In genomic region chr4:152618971-152619370, GRCh38 we compare ENCODE assay signal across 25 cellular contexts.
"Had no signal": no experiment of that assay in that cellular context is flagged by ENCODE, and none has a peak within 500 bp of the region (broad histone marks: within the 10 kb centered on the region; RNA-seq: fewer than 3 reads in every experiment).

No MANE protein-coding gene starts in this region.

- H3K79me2 ChIP-seq: hepatocyte, parathyroid adenoma had no signal

- DNase-seq: activated B cell treated with CpG ODN at 0.5 μM for 24 hours; activated CD4-positive, alpha-beta T cell treated with anti-CD3 and anti-CD28 coated beads, Interleukin-2, amount 50 U/mL, for 1 hour; activated CD8-positive, alpha-beta T cell treated with anti-CD3 and anti-CD28 coated beads for 36 hours; activated gamma-delta T cell treated with Interleukin-2 at 50 U/mL for 16 hours; activated naive CD8-positive, alpha-beta T cell treated with anti-CD3 and anti-CD28 coated beads, Interleukin-2, amount 50 U/mL, for 24 hours; activated T-cell treated with anti-CD3 and anti-CD28 coated beads, Interleukin-2, amount 50 U/mL, for 4 hours; amygdala; central memory CD4-positive, alpha-beta T cell; gastrocnemius medialis; glutamatergic neuron; islet precursor cell; left colon; naive thymus-derived CD4-positive, alpha-beta T cell; psoas muscle; stimulated activated CD4-positive, alpha-beta T cell treated with anti-CD3 and anti-CD28 coated beads, Interleukin-15, amount 100 ng/mL, for 24 hours; stimulated activated CD4-positive, alpha-beta T cell treated with anti-CD3 and anti-CD28 coated beads, Interleukin-2, amount 100 ng/mL, for 24 hours; stimulated activated naive B cell treated with anti-CD40 and anti-IgM and Interleukin-4, amounts not matched to agents 10 μg/mL and 1 μg/mL and 100 μg/mL, for 72 hours; stomach; thyroid gland had no signal

- FAIRE-seq: endothelial cell of umbilical vein had no signal

- H2AFZ ChIP-seq: hepatocyte, parathyroid adenoma had no signal

- H3K27ac ChIP-seq: gastrocnemius medialis, hepatocyte, parathyroid adenoma, psoas muscle, right atrium auricular region, stomach, thyroid gland had no signal

- H3K27me3 ChIP-seq: hepatocyte, right atrium auricular region, stomach, thyroid gland had no signal

- H3K4me3 ChIP-seq: gastrocnemius medialis, hepatocyte, psoas muscle, right atrium auricular region, smooth muscle cell, stomach, thyroid gland had no signal

- ATAC-seq: activated CD8-positive, alpha-beta T cell treated with anti-CD3 and anti-CD28 coated beads for 36 hours; activated naive CD8-positive, alpha-beta T cell treated with anti-CD3 and anti-CD28 coated beads, Interleukin-2, amount 50 U/mL, for 24 hours; activated T-cell treated with anti-CD3 and anti-CD28 coated beads, Interleukin-2, amount 50 U/mL, for 4 hours; activated T-helper 17 cell treated with anti-CD3 and anti-CD28 coated beads, Interleukin-2, amount 50 U/mL, for 72 hours; gastrocnemius medialis; left colon; naive thymus-derived CD4-positive, alpha-beta T cell; psoas muscle; stimulated activated naive B cell treated with anti-CD40 and anti-IgM and Interleukin-4, amounts not matched to agents 10 μg/mL and 1 μg/mL and 100 μg/mL, for 72 hours had no signal

- H3K36me3 ChIP-seq: gastrocnemius medialis, right atrium auricular region, stomach, thyroid gland had no signal

- H3K4me1 ChIP-seq: gastrocnemius medialis, parathyroid adenoma, psoas muscle, right atrium auricular region, stomach had no signal

- H3K4me2 ChIP-seq: hepatocyte, smooth muscle cell had no signal

- H3K9me3 ChIP-seq: gastrocnemius medialis, psoas muscle, right atrium auricular region, stomach, thyroid gland had no signal

- H3K9ac ChIP-seq: parathyroid adenoma had no signal
